ENCODE assay signal across 32 cellular contexts in genomic region chr10:30676319-30676718, GRCh38. TPM values are rescaled to one million over a fixed set of nuclear protein-coding genes. Genes with fewer than 3 reads are reported as not detected.
"Had no signal": no experiment of that assay in that cellular context is flagged by ENCODE, and none has a peak within 500 bp of the region (broad histone marks: within the 10 kb centered on the region; RNA-seq: fewer than 3 reads in every experiment).

No MANE protein-coding gene starts in this region.

- H3K36me3 Mint-ChIP-seq: activated naive CD4-positive, alpha-beta T cell treated with anti-CD3 and anti-CD28 coated beads, Interleukin-2, amount 10 ng/mL, durations not matched to agents 7 days and 5 days had no signal

- H3K4me1 ChIP-seq: adrenal gland, Peyer's patch, SJCRH30 had no signal

- H3K4me3 Mint-ChIP-seq: activated CD4-positive, alpha-beta memory T cell treated with anti-CD3 and anti-CD28 coated beads, Interleukin-2, amount 10 ng/mL, durations not matched to agents 7 days and 5 days; activated CD4-positive, alpha-beta T cell treated with anti-CD3 and anti-CD28 coated beads for 36 hours; activated naive CD4-positive, alpha-beta T cell treated with anti-CD3 and anti-CD28 coated beads, Interleukin-2, amount 10 ng/mL, durations not matched to agents 7 days and 5 days; activated naive CD8-positive, alpha-beta T cell treated with anti-CD3 and anti-CD28 coated beads, Interleukin-2, amount 10 ng/mL, durations not matched to agents 7 days and 5 days had no signal

- H3K27ac ChIP-seq: adrenal gland, Peyer's patch, RWPE1, SJCRH30, VCaP had no signal

- H3K27me3 Mint-ChIP-seq: activated CD4-positive, alpha-beta memory T cell treated with anti-CD3 and anti-CD28 coated beads, Interleukin-2, amount 10 ng/mL, durations not matched to agents 7 days and 5 days had no signal

- ATAC-seq: activated CD4-positive, alpha-beta T cell treated with anti-CD3 and anti-CD28 coated beads for 36 hours had no signal

- H3K27ac Mint-ChIP-seq: activated naive CD4-positive, alpha-beta T cell treated with anti-CD3 and anti-CD28 coated beads, Interleukin-2, amount 10 ng/mL, durations not matched to agents 7 days and 5 days; activated naive CD8-positive, alpha-beta T cell treated with anti-CD3 and anti-CD28 coated beads, Interleukin-2, amount 10 ng/mL, durations not matched to agents 7 days and 5 days had no signal

- H3K9me3 ChIP-seq: adrenal gland, Peyer's patch, SJCRH30, SK-N-SH had no signal

- H3K4me1 Mint-ChIP-seq: activated naive CD4-positive, alpha-beta T cell treated with anti-CD3 and anti-CD28 coated beads, Interleukin-2, amount 10 ng/mL, durations not matched to agents 7 days and 5 days; activated naive CD8-positive, alpha-beta T cell treated with anti-CD3 and anti-CD28 coated beads, Interleukin-2, amount 10 ng/mL, durations not matched to agents 7 days and 5 days had no signal

- DNase-seq: activated CD4-positive, alpha-beta memory T cell treated with anti-CD3 and anti-CD28 coated beads, Interleukin-2, amount 10 ng/mL, durations not matched to agents 7 days and 5 days; activated CD4-positive, alpha-beta T cell treated with anti-CD3 and anti-CD28 coated beads for 36 hours; activated CD4-positive, alpha-beta T cell treated with anti-CD3 and anti-CD28 coated beads, Interleukin-2, amount 50 U/mL, for 1 hour; activated CD4-positive, CD25-positive, alpha-beta regulatory T cell; activated gamma-delta T cell treated with Interleukin-2 at 50 U/mL for 16 hours; activated naive CD4-positive, alpha-beta T cell treated with anti-CD3 and anti-CD28 coated beads, Interleukin-2, amount 10 ng/mL, durations not matched to agents 7 days and 5 days; activated naive CD8-positive, alpha-beta T cell treated with anti-CD3 and anti-CD28 coated beads, Interleukin-2, amount 10 ng/mL, durations not matched to agents 7 days and 5 days; activated T-cell treated with anti-CD3 and anti-CD28 coated beads for 4 hours; activated T-cell treated with anti-CD3 and anti-CD28 coated beads, Interleukin-2, amount 50 U/mL, for 48 hours; adrenal gland; anterior cingulate cortex; cerebellar nuclear complex; MV-4-11; NCI-H1092 treated with DMSO at 0.1 percent for 48 hours; NCI-H1436; NCI-H1694 treated with DMSO at 0.1 percent for 48 hours; NCI-H2029 treated with DMSO at 0.1 percent for 48 hours; NCI-H345; NCI-H510A; NCI-H526 treated with DMSO at 0.1 percent for 48 hours; Peyer's patch; Right ventricle myocardium superior; SJCRH30; SK-N-SH; T-helper 1 cell had no signal

- H3K4me3 ChIP-seq: adrenal gland, Peyer's patch, SJCRH30 had no signal

- H3K36me3 ChIP-seq: adrenal gland, Peyer's patch, SJCRH30 had no signal

- H3K27me3 ChIP-seq: adrenal gland, Peyer's patch, SJCRH30 had no signal

RNA-seq across cellular contexts. Expression of gene LYZL2, which starts 46.8 kb away (rescaled TPM):
- total RNA-seq: activated CD4-positive, alpha-beta memory T cell treated with anti-CD3 and anti-CD28 coated beads, Interleukin-2, amount 10 ng/mL, durations not matched to agents 7 days and 5 days; activated CD4-positive, alpha-beta T cell treated with anti-CD3 and anti-CD28 coated beads for 36 hours; activated CD8-positive, alpha-beta memory T cell treated with anti-CD3 and anti-CD28 coated beads for 36 hours; activated naive CD8-positive, alpha-beta T cell treated with anti-CD3 and anti-CD28 coated beads, Interleukin-2, amount 10 ng/mL, durations not matched to agents 7 days and 5 days; activated T-helper 2 cell treated with anti-CD3 and anti-CD28 coated beads, Interferon-gamma antibody, Interleukin-2, Interleukin-4, amounts not matched to agents 10 μg/mL and 5 μg/mL and 100 μg/mL, durations not matched to agents 14 hours and 24 hours and 36 hours; adrenal gland; cardiac septum; MCF 10A; Peyer's patch; Right ventricle myocardium superior; SJCRH30; T-helper 2 cell treated with Interferon-gamma antibody and Interleukin-4, amounts not matched to agents 100 ng/mL and 5 ng/mL, for 36 hours had no signal
- polyA plus RNA-seq: adrenal gland, SK-N-SH had no signal
